In the genomic region with DNA sequence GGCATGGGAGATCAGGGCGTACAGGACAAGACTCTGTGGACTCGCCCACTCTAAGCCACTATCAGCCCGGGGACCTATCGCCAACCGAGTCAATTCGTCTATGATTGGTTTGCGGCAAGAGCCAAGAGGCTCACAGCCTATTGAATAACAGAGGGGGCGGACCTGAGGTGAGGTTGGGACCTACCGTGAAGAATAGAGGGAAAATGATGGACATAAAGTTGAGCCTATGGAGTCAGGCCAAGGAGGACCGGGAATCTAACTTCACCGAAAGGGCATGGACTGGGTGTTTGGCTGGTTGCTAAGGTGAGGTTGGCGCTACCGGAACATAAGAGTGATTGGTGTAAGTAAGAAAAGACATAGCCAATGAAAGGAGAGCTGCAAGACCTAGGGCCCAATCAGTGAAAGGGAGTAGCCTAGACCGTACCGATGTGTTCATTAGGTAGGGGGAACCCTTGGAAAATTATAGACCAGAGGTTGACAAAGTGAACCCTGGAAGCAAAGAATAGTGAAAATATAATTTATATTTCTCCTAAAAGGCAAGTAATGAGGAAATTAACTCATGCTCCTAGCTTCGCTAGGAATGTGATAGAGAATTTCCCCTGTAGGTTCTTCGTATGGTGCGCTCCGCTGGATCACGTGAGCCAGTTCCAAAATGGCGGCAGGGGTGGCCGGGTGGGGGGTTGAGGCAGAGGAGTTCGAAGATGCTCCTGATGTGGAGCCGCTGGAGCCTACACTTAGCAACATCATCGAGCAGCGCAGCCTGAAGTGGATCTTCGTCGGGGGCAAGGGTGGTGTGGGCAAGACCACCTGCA, we compare ENCODE assay signal across 1 cellular context.
TF ChIP-seq lines count a peak whose summit lies in the region.

A gene (plus strand): TSS at position 644 of the 812 bp plus-strand sequence. CDS start 9 bp downstream, at position 653.

TF ChIP-seq in SK-N-SH, 30 proteins besides CTCF, POLR2A, EP300 and RAD21 (continued from another document):
- TF ChIP-seq, protein P1, sequence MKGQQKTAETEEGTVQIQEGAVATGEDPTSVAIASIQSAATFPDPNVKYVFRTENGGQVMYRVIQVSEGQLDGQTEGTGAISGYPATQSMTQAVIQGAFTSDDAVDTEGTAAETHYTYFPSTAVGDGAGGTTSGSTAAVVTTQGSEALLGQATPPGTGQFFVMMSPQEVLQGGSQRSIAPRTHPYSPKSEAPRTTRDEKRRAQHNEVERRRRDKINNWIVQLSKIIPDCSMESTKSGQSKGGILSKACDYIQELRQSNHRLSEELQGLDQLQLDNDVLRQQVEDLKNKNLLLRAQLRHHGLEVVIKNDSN (IDR thresholded peaks at IDR 0.05; ENCODE audit: borderline replicate concordance, low read depth) = peak; percentile 96
- TF ChIP-seq, protein P2, sequence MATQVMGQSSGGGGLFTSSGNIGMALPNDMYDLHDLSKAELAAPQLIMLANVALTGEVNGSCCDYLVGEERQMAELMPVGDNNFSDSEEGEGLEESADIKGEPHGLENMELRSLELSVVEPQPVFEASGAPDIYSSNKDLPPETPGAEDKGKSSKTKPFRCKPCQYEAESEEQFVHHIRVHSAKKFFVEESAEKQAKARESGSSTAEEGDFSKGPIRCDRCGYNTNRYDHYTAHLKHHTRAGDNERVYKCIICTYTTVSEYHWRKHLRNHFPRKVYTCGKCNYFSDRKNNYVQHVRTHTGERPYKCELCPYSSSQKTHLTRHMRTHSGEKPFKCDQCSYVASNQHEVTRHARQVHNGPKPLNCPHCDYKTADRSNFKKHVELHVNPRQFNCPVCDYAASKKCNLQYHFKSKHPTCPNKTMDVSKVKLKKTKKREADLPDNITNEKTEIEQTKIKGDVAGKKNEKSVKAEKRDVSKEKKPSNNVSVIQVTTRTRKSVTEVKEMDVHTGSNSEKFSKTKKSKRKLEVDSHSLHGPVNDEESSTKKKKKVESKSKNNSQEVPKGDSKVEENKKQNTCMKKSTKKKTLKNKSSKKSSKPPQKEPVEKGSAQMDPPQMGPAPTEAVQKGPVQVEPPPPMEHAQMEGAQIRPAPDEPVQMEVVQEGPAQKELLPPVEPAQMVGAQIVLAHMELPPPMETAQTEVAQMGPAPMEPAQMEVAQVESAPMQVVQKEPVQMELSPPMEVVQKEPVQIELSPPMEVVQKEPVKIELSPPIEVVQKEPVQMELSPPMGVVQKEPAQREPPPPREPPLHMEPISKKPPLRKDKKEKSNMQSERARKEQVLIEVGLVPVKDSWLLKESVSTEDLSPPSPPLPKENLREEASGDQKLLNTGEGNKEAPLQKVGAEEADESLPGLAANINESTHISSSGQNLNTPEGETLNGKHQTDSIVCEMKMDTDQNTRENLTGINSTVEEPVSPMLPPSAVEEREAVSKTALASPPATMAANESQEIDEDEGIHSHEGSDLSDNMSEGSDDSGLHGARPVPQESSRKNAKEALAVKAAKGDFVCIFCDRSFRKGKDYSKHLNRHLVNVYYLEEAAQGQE (IDR thresholded peaks at IDR 0.05; ENCODE audit: low read depth, low read length) = no peak
- TF ChIP-seq, protein P3, sequence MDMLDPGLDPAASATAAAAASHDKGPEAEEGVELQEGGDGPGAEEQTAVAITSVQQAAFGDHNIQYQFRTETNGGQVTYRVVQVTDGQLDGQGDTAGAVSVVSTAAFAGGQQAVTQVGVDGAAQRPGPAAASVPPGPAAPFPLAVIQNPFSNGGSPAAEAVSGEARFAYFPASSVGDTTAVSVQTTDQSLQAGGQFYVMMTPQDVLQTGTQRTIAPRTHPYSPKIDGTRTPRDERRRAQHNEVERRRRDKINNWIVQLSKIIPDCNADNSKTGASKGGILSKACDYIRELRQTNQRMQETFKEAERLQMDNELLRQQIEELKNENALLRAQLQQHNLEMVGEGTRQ (IDR thresholded peaks at IDR 0.05; ENCODE audit: borderline replicate concordance, low read depth, low read length) = peak; percentile 84
